In genomic region chr19:55418185-55418584, GRCh38 we compare ENCODE assay signal across 8 cellular contexts. TPM values are rescaled to one million over a fixed set of nuclear protein-coding genes. Genes with fewer than 3 reads are reported as not detected.
A peak's percentile ranks its signal among the peaks of the same experiment; 100 is the strongest.
DNase-seq lines count a peak whose midpoint lies in the region; ATAC-seq and TF ChIP-seq lines count a peak whose summit lies in the region.

No MANE protein-coding gene starts in this region.

- peaks cover 0 to 17% (median 13%) of the 10 kb centered on the region in 11 experiments; a peak in 20 of 22 replicates for H3K9me3 ChIP-seq in BLaER1 treated with 17β-estradiol and CSF1 and Interleukin-3, amounts not matched to agents 10 nM and 100 nM (replicated peaks in 1 of 11)
- H3K9me3 ChIP-seq in upper lobe of right lung, result no peaks in the 10 kb centered on the region

- H3K27ac Mint-ChIP-seq in natural killer cell, result no peak overlapping the region

- H3K4me3 ChIP-seq in BLaER1 treated with 17β-estradiol and CSF1 and Interleukin-3, amounts not matched to agents 10 nM and 100 nM, result peak overlapping the region in 1 of 10 experiments; percentile 0; a peak in 1 of 20 replicates
- H3K4me3 ChIP-seq in H7 (ENCODE audit: insufficient read depth, low read depth, low read length), result no peak overlapping the region
- H3K4me3 ChIP-seq in upper lobe of right lung, result no peak overlapping the region

- DNase-seq in H7 (peak; percentile 91), NCI-H774 (lab: John Stamatoyannopoulos, UW) (peak; percentile 50), activated T-cell treated with anti-CD3 and anti-CD28 coated beads for 1 hour (ENCODE audit: low read depth) (peak; percentile 34), erythroblast (lab: John Stamatoyannopoulos, UW) (peak; percentile 72 to 84), natural killer cell (no peak), upper lobe of right lung (no peak), cortex of kidney (lab: John Stamatoyannopoulos, UW) (no peak)

- peak overlapping the region in 10 of 11 experiments; percentile 23 to 70 (median 40); a peak in 16 of 22 replicates for H3K27ac ChIP-seq in BLaER1 treated with 17β-estradiol and CSF1 and Interleukin-3, amounts not matched to agents 10 nM and 100 nM
- no peak overlapping the region for H3K27ac ChIP-seq in upper lobe of right lung

- H3K36me3 Mint-ChIP-seq in natural killer cell, result no peaks in the 10 kb centered on the region

- no peaks in the 10 kb centered on the region for H3K27me3 ChIP-seq in BLaER1 treated with 17β-estradiol and CSF1 and Interleukin-3, amounts not matched to agents 10 nM and 100 nM
- H3K27me3 ChIP-seq in H7 (ENCODE audit: control insufficient read depth, insufficient read depth, low read length) (peaks cover 4% of the 10 kb centered on the region; the same call in 1 of the 2 replicates), upper lobe of right lung (no peaks in the 10 kb centered on the region)

- no peaks in the 10 kb centered on the region for H4K20me1 ChIP-seq in BLaER1 treated with 17β-estradiol and CSF1 and Interleukin-3, amounts not matched to agents 10 nM and 100 nM

- H3K36me3 ChIP-seq in BLaER1 treated with 17β-estradiol and CSF1 and Interleukin-3, amounts not matched to agents 10 nM and 100 nM, result no peaks in the 10 kb centered on the region; a peak in 1 of 22 replicates
- H3K36me3 ChIP-seq in H7 (replicated peaks; ENCODE audit: control insufficient read depth, insufficient read depth, low read length), result no peaks in the 10 kb centered on the region
- H3K36me3 ChIP-seq in upper lobe of right lung, result no peaks in the 10 kb centered on the region

- no peaks in the 10 kb centered on the region for H3K9me3 Mint-ChIP-seq in natural killer cell

- peaks cover 32 to 57% (median 47%) of the 10 kb centered on the region in 10 experiments for H3K4me1 ChIP-seq in BLaER1 treated with 17β-estradiol and CSF1 and Interleukin-3, amounts not matched to agents 10 nM and 100 nM
- H3K4me1 ChIP-seq in upper lobe of right lung, result no peaks in the 10 kb centered on the region

- H3K4me3 Mint-ChIP-seq in natural killer cell, result no peak overlapping the region

- intact Hi-C loops in natural killer cell (cut with micrococcal nuclease), result loop anchor here (1.0 to 5.0 kb wide), 5 partner anchors 116 to 536 kb away; no protein-coding TSS in a partner anchor
- intact Hi-C loops in upper lobe of right lung (cut with DNase I), result no loop called here

- peak overlapping the region in 9 of 11 experiments; percentile 22 to 54 (median 42); a peak in 11 of 22 replicates for H3K9ac ChIP-seq in BLaER1 treated with 17β-estradiol and CSF1 and Interleukin-3, amounts not matched to agents 10 nM and 100 nM

- H3K4me2 ChIP-seq in BLaER1 treated with 17β-estradiol and CSF1 and Interleukin-3, amounts not matched to agents 10 nM and 100 nM, result peak overlapping the region; percentile 42 to 83 (median 59); a peak in 20 of 22 replicates

- ATAC-seq in natural killer cell (peak; percentile 53 to 75 (median 59)), upper lobe of right lung (peak; percentile 90)

- TF ChIP-seq POLR2A in erythroblast (IDR thresholded peaks at IDR 0.05; ENCODE audit: low read length), result no peak

- TF ChIP-seq CTCF in natural killer cell (IDR thresholded peaks at IDR 0.05), result peak; percentile 46
- peak; percentile 69 for TF ChIP-seq CTCF in upper lobe of right lung (IDR thresholded peaks at IDR 0.05)

- H3K4me1 Mint-ChIP-seq in natural killer cell, result peaks cover 5 to 6% of the 10 kb centered on the region in 2 donors

- peaks cover 1 to 6% of the 10 kb centered on the region in 2 donors for H3K27me3 Mint-ChIP-seq in natural killer cell (ENCODE audit: low read depth in 2 of 2)

RNA-seq across cellular contexts. Expression of gene UBE2S, which starts 10.6 kb away (rescaled TPM):
- 369 and 380 TPM in 2 replicates for total RNA-seq in H7 (2014; rRNA removed; shearing (Covaris generic))
- total RNA-seq in natural killer cell (100 to 1,000 TPM in 1 of 3 donors, 10 to 100 TPM in 2; 60.2 to 107 (median 63.9) TPM), upper lobe of right lung (19.5 TPM)

RNA-seq across cellular contexts. Expression of gene SHISA7, which starts 24.9 kb away (rescaled TPM):
- total RNA-seq in H7 (2014; rRNA removed; shearing (Covaris generic)), result 0.04 and 0.07 TPM in 2 replicates
- total RNA-seq in natural killer cell (not detected), upper lobe of right lung (not detected)

RNA-seq across cellular contexts. Expression of gene RPL28, which starts 32.5 kb away (rescaled TPM):
- 458 and 505 TPM in 2 replicates for total RNA-seq in H7 (2014; rRNA removed; shearing (Covaris generic))
- total RNA-seq in natural killer cell, result 1,000 to 10,000 TPM; 1,373 to 1,704 (median 1,679) TPM
- 1,343 TPM for total RNA-seq in upper lobe of right lung

RNA-seq across cellular contexts. Expression of gene TMEM238, which starts 34.1 kb away (rescaled TPM):
- total RNA-seq in H7 (2014; rRNA removed; shearing (Covaris generic)), result 1.0 TPM in 1 of 2 replicates, not detected in the other
- total RNA-seq in natural killer cell, result 1 to 10 TPM; 2.9 to 5.1 (median 4.0) TPM
- total RNA-seq in upper lobe of right lung, result 19.8 TPM

RNA-seq across cellular contexts. Expression of gene TMEM190, which starts 41.6 kb away (rescaled TPM):
- total RNA-seq in H7 (2014; rRNA removed; shearing (Covaris generic)), result not detected in 2 replicates
- not detected for total RNA-seq in natural killer cell
- total RNA-seq in upper lobe of right lung, result not detected

Comparison
In these comparisons a context has a peak if more than half of its experiments do, and no peak if none do; other contexts are left out.
1. DNase-seq: peak in H7 (single experiment), NCI-H774 (single experiment), activated T-cell treated with anti-CD3 and anti-CD28 coated beads for 1 hour (single experiment) and erythroblast (2 of 2); none in natural killer cell (single experiment), upper lobe of right lung (single experiment) and cortex of kidney (single experiment).